Comparison of ENCODE assay signal across 23 cellular contexts in genomic region chr20:64199395-64199794, GRCh38. TPM values are rescaled to one million over a fixed set of nuclear protein-coding genes. Genes with fewer than 3 reads are reported as not detected.
DNase-seq lines count a peak whose midpoint lies in the region; ATAC-seq and TF ChIP-seq lines count a peak whose summit lies in the region.
"Had no signal": no experiment of that assay in that cellular context is flagged by ENCODE, and none has a peak within 500 bp of the region (broad histone marks: within the 10 kb centered on the region; RNA-seq: fewer than 3 reads in every experiment).

No MANE protein-coding gene starts in this region.

- H3K27me3 Mint-ChIP-seq in Calu3 (ENCODE audit: unreplicated experiment) (peaks cover 64% of the 10 kb centered on the region), natural killer cell (ENCODE audit: low read depth in 2 of 2) (peaks cover 0 to 8% of the 10 kb centered on the region in 2 donors)

- H3K36me3 Mint-ChIP-seq in Calu3 (ENCODE audit: insufficient read depth, unreplicated experiment) (no peaks in the 10 kb centered on the region), natural killer cell (no peaks in the 10 kb centered on the region)
- H3K36me3 Mint-ChIP-seq: CD4-positive, CD25-positive, alpha-beta regulatory T cell; CD8-positive, alpha-beta T cell had no signal

- ATAC-seq in SK-N-SH treated with all-trans-retinoic acid at 6 μM for 48 hours (no peak), GM21529 (IDR thresholded peaks at IDR 0.05; ENCODE audit: unreplicated experiment) (no peak), natural killer cell (no peak)
- ATAC-seq: A549; CD8-positive, alpha-beta T cell; GM12878; GM23338; HCT116 had no signal

- peaks cover 40% of the 10 kb centered on the region for H3K4me1 ChIP-seq in BLaER1
- H3K4me1 ChIP-seq: A549, Caco-2 had no signal

- intact Hi-C loops in Calu3 (cut with micrococcal nuclease; ENCODE audit: unreplicated experiment): no loop called here
- intact Hi-C loops in natural killer cell (cut with micrococcal nuclease): no loop called here

- no peaks in the 10 kb centered on the region for H3K36me3 ChIP-seq in BLaER1

- no peak overlapping the region for H3K9ac ChIP-seq in BLaER1

- H3K27me3 ChIP-seq in BLaER1: no peaks in the 10 kb centered on the region
- H3K27me3 ChIP-seq: BE2C had no signal

- no peak for DNase-seq in Calu3
- no peak for DNase-seq in KG1 (lab: John Stamatoyannopoulos, UW)
- no peak for DNase-seq in natural killer cell
- DNase-seq: 8988T; ACHN; AML-193; BE2C; Caco-2; CD4-positive, CD25-positive, alpha-beta regulatory T cell; CD8-positive, alpha-beta T cell; DMS 273 treated with DMSO at 0.1 percent for 48 hours; DMS79; EL; GDM1; H9 had no signal

- H3K9me3 Mint-ChIP-seq in Calu3 (ENCODE audit: low read depth, unreplicated experiment) (no peaks in the 10 kb centered on the region), natural killer cell (no peaks in the 10 kb centered on the region)
- H3K9me3 Mint-ChIP-seq: CD4-positive, CD25-positive, alpha-beta regulatory T cell; CD8-positive, alpha-beta T cell had no signal

- TF ChIP-seq CTCF in Calu3 (IDR thresholded peaks at IDR 0.05; ENCODE audit: unreplicated experiment) (no peak), natural killer cell (IDR thresholded peaks at IDR 0.05) (no peak)

- no peak overlapping the region for H3K4me3 Mint-ChIP-seq in Calu3 (ENCODE audit: low read depth, unreplicated experiment)
- no peak overlapping the region for H3K4me3 Mint-ChIP-seq in natural killer cell
- H3K4me3 Mint-ChIP-seq: CD4-positive, CD25-positive, alpha-beta regulatory T cell; CD8-positive, alpha-beta T cell; GM23338; H9 had no signal

- peaks cover 10% of the 10 kb centered on the region; the same call in 1 of the 2 replicates for H3K9me3 ChIP-seq in BLaER1
- H3K9me3 ChIP-seq: A549, BE2C, Caco-2 had no signal

- H3K4me1 Mint-ChIP-seq in Calu3 (ENCODE audit: low read depth, unreplicated experiment): no peaks in the 10 kb centered on the region
- no peaks in the 10 kb centered on the region for H3K4me1 Mint-ChIP-seq in natural killer cell
- H3K4me1 Mint-ChIP-seq: CD4-positive, CD25-positive, alpha-beta regulatory T cell had no signal

- H3K4me2 ChIP-seq in BLaER1: peak overlapping the region; percentile 79
- H3K4me2 ChIP-seq: A549, GM23338 had no signal

- no peak overlapping the region for H3K27ac ChIP-seq in BLaER1
- H3K27ac ChIP-seq: A549, C4-2B had no signal

- BruUV-seq in Calu3 (replicated peaks; lab: Mats Ljungman, UMichigan): no TSS peak

- peaks cover 8% of the 10 kb centered on the region; the same call in 1 of the 2 replicates for H4K20me1 ChIP-seq in BLaER1

- no peak overlapping the region for H3K4me3 ChIP-seq in BLaER1
- H3K4me3 ChIP-seq: A549, GM12878, GM23338 had no signal

- CTCF ChIA-PET in Calu3 (lab: Charles Lee): no interaction called here

- H3K27ac Mint-ChIP-seq in Calu3 (ENCODE audit: unreplicated experiment): peak overlapping the region; percentile 2
- H3K27ac Mint-ChIP-seq in natural killer cell: no peak overlapping the region
- H3K27ac Mint-ChIP-seq: CD4-positive, CD25-positive, alpha-beta regulatory T cell; CD8-positive, alpha-beta T cell; GM23338; H9 had no signal

TF ChIP-seq in SK-N-SH treated with all-trans-retinoic acid at 6 μM for 48 hours, 23 proteins besides CTCF, POLR2A, EP300 and RAD21:
- TF ChIP-seq TCF4 (CRISPR knock-in tag; IDR thresholded peaks at IDR 0.05; ENCODE audit: borderline replicate concordance) (peak; percentile 19; the same call in 1 of the 2 replicates), CSDC2 (CRISPR knock-in tag; IDR thresholded peaks at IDR 0.05) (no peak)

RNA-seq across cellular contexts. Expression of gene MYT1, which starts 35.1 kb away (rescaled TPM):
- total RNA-seq in Calu3 (2022): 0.45 TPM in 1 of 2 replicates, not detected in the other
- total RNA-seq in natural killer cell: not detected
- total RNA-seq: CD4-positive, CD25-positive, alpha-beta regulatory T cell; CD8-positive, alpha-beta T cell; GM12878 had no signal

RNA-seq across cellular contexts. Expression of gene PCMTD2, which starts 56.2 kb away (rescaled TPM):
- total RNA-seq in Calu3 (2022) (61.2 and 62.2 TPM in 2 replicates), natural killer cell (10 to 100 TPM; 63.8 to 100.0 (median 65.6) TPM)
